9 cellular contexts compared by ENCODE assay signal in the genomic region with DNA sequence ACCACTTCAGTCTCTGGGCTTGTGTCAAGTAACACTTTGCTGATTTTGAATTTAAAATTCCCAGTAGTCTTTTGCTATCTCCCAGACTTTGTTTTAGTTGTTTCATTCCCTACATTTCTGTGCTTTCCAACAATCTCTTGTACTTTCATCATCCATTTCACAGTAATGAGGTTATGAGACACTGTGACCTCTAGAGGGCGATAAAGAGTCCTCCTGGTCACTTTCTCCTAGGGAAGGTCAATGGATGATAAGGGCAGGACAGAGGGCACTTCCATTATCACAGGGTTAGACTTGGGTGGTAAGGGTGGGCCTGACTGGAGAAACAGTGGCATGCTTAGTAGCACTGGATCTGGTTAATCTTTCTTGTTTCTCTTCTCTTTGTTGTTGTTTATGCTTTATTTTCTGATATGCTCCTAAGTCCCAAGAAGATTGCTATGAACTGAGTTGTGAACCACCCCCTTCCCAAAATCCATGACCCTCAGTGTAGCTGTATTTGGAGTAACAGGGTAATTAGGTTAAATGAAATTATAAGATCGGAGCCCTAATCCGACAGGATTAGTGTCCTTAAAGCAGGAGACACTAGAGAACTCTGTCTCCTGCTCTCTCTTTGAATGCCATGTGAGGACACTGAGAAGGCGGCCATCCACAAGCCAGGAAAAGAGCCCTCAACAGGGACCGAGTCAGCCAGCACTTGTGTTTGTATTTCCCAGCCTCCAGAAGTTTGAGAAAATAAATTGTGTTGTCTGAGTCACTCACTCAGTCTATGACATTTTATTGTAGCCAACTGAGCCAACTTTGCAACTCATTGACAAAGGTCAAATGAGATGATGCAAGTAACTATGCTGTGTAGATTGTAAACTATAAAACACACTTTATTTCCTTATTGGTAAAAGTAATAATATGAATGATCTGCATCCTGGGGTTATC.
DNase-seq lines count a peak whose midpoint lies in the region; ATAC-seq and TF ChIP-seq lines count a peak whose summit lies in the region.
"Had no signal": no experiment of that assay in that cellular context is flagged by ENCODE, and none has a peak within 500 bp of the region (broad histone marks: within the 10 kb centered on the region; RNA-seq: fewer than 3 reads in every experiment).

No MANE protein-coding gene starts in this region.

- TF ChIP-seq POLR2A in prostate gland (IDR thresholded peaks at IDR 0.05): no peak

- no peaks in the 10 kb centered on the region for H3K4me1 Mint-ChIP-seq in T-helper 17 cell
- H3K4me1 Mint-ChIP-seq: activated naive CD4-positive, alpha-beta T cell treated with anti-CD3 and anti-CD28 coated beads, Interleukin-2, amount 50 U/mL, for 24 hours had no signal

- H3K4me3 ChIP-seq in HEK293 (ENCODE audit: low read depth, low read length) (no peak overlapping the region), mucosa of descending colon (no peak overlapping the region), prostate gland (no peak overlapping the region)

- POLR2A ChIA-PET in HEK293 (lab: Yijun Ruan, JAX): no interaction called here

- no peaks in the 10 kb centered on the region for H3K27me3 Mint-ChIP-seq in T-helper 17 cell
- H3K27me3 Mint-ChIP-seq: activated naive CD4-positive, alpha-beta T cell treated with anti-CD3 and anti-CD28 coated beads, Interleukin-2, amount 50 U/mL, for 24 hours had no signal

- WGBS in prostate gland: 60% methylated on average over 5 of the region's 5 CpGs

- ATAC-seq in mucosa of descending colon (peak; percentile 92), T-helper 17 cell (no peak)

- H3K4me1 ChIP-seq in HEK293 (ENCODE audit: control insufficient read depth, insufficient read depth, low read length) (no peaks in the 10 kb centered on the region), mucosa of descending colon (ENCODE audit: low read depth) (peaks cover 15% of the 10 kb centered on the region), prostate gland (replicated peaks) (no peaks in the 10 kb centered on the region)

- peak; percentile 13 for DNase-seq in SIG-M5 treated with dmso at 0.1 percent for 504 hours (lab: John Stamatoyannopoulos, UW; ENCODE audit: unreplicated experiment)
- no peak for DNase-seq in SIG-M5 (lab: John Stamatoyannopoulos, UW)
- peak; percentile 18 for DNase-seq in NCI-H2029 (lab: John Stamatoyannopoulos, UW)
- DNase-seq in cerebellar cortex (ENCODE audit: low spot score): peak; percentile 9
- peak in 2 of 3 donors; percentile 53 to 74 for DNase-seq in mucosa of descending colon
- no peak for DNase-seq in T-helper 17 cell
- no peak for DNase-seq in prostate gland (ENCODE audit: low spot score)

- H3K27ac Mint-ChIP-seq in T-helper 17 cell: no peak overlapping the region
- H3K27ac Mint-ChIP-seq: activated naive CD4-positive, alpha-beta T cell treated with anti-CD3 and anti-CD28 coated beads, Interleukin-2, amount 50 U/mL, for 24 hours had no signal

- no peak overlapping the region for H3K27ac ChIP-seq in HEK293 (ENCODE audit: extremely low read depth, low read depth, low read length)
- H3K27ac ChIP-seq in prostate gland: no peak overlapping the region

- no peak overlapping the region for H3K4me3 Mint-ChIP-seq in T-helper 17 cell
- H3K4me3 Mint-ChIP-seq: activated naive CD4-positive, alpha-beta T cell treated with anti-CD3 and anti-CD28 coated beads, Interleukin-2, amount 50 U/mL, for 24 hours had no signal

- no peaks in the 10 kb centered on the region for H3K9me3 ChIP-seq in HEK293 (ENCODE audit: control insufficient read depth, insufficient read depth, low read depth, low read length)
- H3K9me3 ChIP-seq in mucosa of descending colon: no peaks in the 10 kb centered on the region
- no peaks in the 10 kb centered on the region for H3K9me3 ChIP-seq in T-helper 17 cell (ENCODE audit: control insufficient read depth, low read length, poor library complexity, severe bottlenecking)
- no peaks in the 10 kb centered on the region for H3K9me3 ChIP-seq in prostate gland

- no peaks in the 10 kb centered on the region for H3K36me3 ChIP-seq in HEK293 (ENCODE audit: control insufficient read depth in 2 of 2, insufficient read depth in 1 of 2, low read length in 2 of 2)
- H3K36me3 ChIP-seq in mucosa of descending colon (ENCODE audit: low read depth): no peaks in the 10 kb centered on the region
- no peaks in the 10 kb centered on the region for H3K36me3 ChIP-seq in prostate gland

- TF ChIP-seq CTCF in HEK293 (tag by site-specific recombination; IDR thresholded peaks at IDR 0.05) (no peak), mucosa of descending colon (IDR thresholded peaks at IDR 0.05) (peak; percentile 44), prostate gland (IDR thresholded peaks at IDR 0.05) (peak in 1 of 4 experiments; percentile 33)

- intact Hi-C loops in mucosa of descending colon (cut with DNase I, micrococcal nuclease) (no loop called here), prostate gland (cut with DNase I) (no loop called here)

- no peaks in the 10 kb centered on the region for H3K36me3 Mint-ChIP-seq in T-helper 17 cell (ENCODE audit: low read depth)
- H3K36me3 Mint-ChIP-seq: activated naive CD4-positive, alpha-beta T cell treated with anti-CD3 and anti-CD28 coated beads, Interleukin-2, amount 50 U/mL, for 24 hours had no signal

- H3K27me3 ChIP-seq in prostate gland (replicated peaks; ENCODE audit: insufficient read depth): no peaks in the 10 kb centered on the region

- CTCF ChIA-PET in HEK293 (lab: Yijun Ruan, JAX): interaction anchor here (0.6 kb wide), 1 partner anchor 614 kb away, joined by 3 read pairs; no protein-coding TSS in a partner anchor

TF ChIP-seq in HEK293, 187 proteins besides CTCF, POLR2A, EP300 and RAD21:
- TF ChIP-seq PRDM1 (tag by site-specific recombination; IDR thresholded peaks at IDR 0.05): 0 out of 2 replicates have a peak, but pooled peaks have one; percentile 30
- no peak for TF ChIP-seq HIC1 (tag by site-specific recombination; IDR thresholded peaks at IDR 0.05)
- no peak for TF ChIP-seq ZNF423 (tag by site-specific recombination; IDR thresholded peaks at IDR 0.05)

Comparison
In these comparisons a context has a peak if more than half of its experiments do, and no peak if none do; other contexts are left out.
1. DNase-seq: peak in SIG-M5 treated with dmso at 0.1 percent for 504 hours (single experiment), NCI-H2029 (single experiment), cerebellar cortex (single experiment) and mucosa of descending colon (2 of 3); none in SIG-M5 (single experiment), T-helper 17 cell (0 of 3) and prostate gland (single experiment).